8 cellular contexts compared by ENCODE assay signal in genomic region chr7:604038-604883, GRCh38.
A peak's percentile ranks its signal among the peaks of the same experiment; 100 is the strongest.
DNase-seq lines count a peak whose midpoint lies in the region; ATAC-seq and TF ChIP-seq lines count a peak whose summit lies in the region.

No MANE protein-coding gene starts in this region.

- TF ChIP-seq CTCF in lower lobe of right lung (IDR thresholded peaks at IDR 0.05), result no peak

- peak overlapping the region; percentile 70 for H3K27ac ChIP-seq in angular gyrus (ENCODE audit: low read depth, low read length)
- peak overlapping the region; percentile 91 for H3K27ac ChIP-seq in lower lobe of right lung

- no peaks in the 10 kb centered on the region for H3K9me3 ChIP-seq in lower lobe of right lung

- peak; percentile 59 for ATAC-seq in GM19023 (IDR thresholded peaks at IDR 0.05; ENCODE audit: unreplicated experiment)
- ATAC-seq in HG03135 (IDR thresholded peaks at IDR 0.05; ENCODE audit: unreplicated experiment), result peak; percentile 76
- peak; percentile 82 to 90 for ATAC-seq in lower lobe of right lung

- no peaks in the 10 kb centered on the region for H3K36me3 ChIP-seq in lower lobe of right lung

- peaks cover 54% of the 10 kb centered on the region for H3K4me1 ChIP-seq in lower lobe of right lung

- DNase-seq in T-helper 2 cell, result peak; percentile 70 to 97 (median 92)
- peak; percentile 88 for DNase-seq in lower lobe of right lung
- DNase-seq in stimulated activated CD4-positive, alpha-beta T cell treated with anti-CD3 and anti-CD28 coated beads, TNF-alpha, amount 100 ng/mL, for 48 hours (ENCODE audit: low read depth in 3 of 3), result peak; percentile 85 to 93 (median 91)
- DNase-seq in NCI-H128 (lab: John Stamatoyannopoulos, UW; ENCODE audit: unreplicated experiment), result no peak
- DNase-seq in NCI-H1930 (lab: John Stamatoyannopoulos, UW), result no peak

- no peaks in the 10 kb centered on the region for H3K27me3 ChIP-seq in lower lobe of right lung (ENCODE audit: low read depth)

- peak overlapping the region; percentile 40 for H3K4me3 ChIP-seq in lower lobe of right lung

- intact Hi-C loops in lower lobe of right lung (cut with DNase I), result no loop called here

Comparison
In these comparisons a context has a peak if more than half of its experiments do, and no peak if none do; other contexts are left out.
1. DNase-seq: peak in T-helper 2 cell (5 of 5), lower lobe of right lung (single experiment) and stimulated activated CD4-positive, alpha-beta T cell treated with anti-CD3 and anti-CD28 coated beads, TNF-alpha, amount 100 ng/mL, for 48 hours (3 of 3); none in NCI-H128 (single experiment) and NCI-H1930 (0 of 2).
2. Peak in every context shown above with its lines, with median percentiles within 50 percentile points of each other: ATAC-seq.